13 cellular contexts compared by ENCODE assay signal in genomic region chr10:87658383-87658795, GRCh38. TPM values are rescaled to one million over a fixed set of nuclear protein-coding genes. Genes with fewer than 3 reads are reported as not detected.
DNase-seq lines count a peak whose midpoint lies in the region; ATAC-seq and TF ChIP-seq lines count a peak whose summit lies in the region.
"Had no signal": no experiment of that assay in that cellular context is flagged by ENCODE, and none has a peak within 500 bp of the region (broad histone marks: within the 10 kb centered on the region; RNA-seq: fewer than 3 reads in every experiment).

No MANE protein-coding gene starts in this region.

- DNase-seq in right atrium auricular region (ENCODE audit: low spot score) (no peak), Right ventricle myocardium inferior (ENCODE audit: missing footprints) (no peak), NCI-H748 treated with DMSO at 0.1 percent for 48 hours (lab: John Stamatoyannopoulos, UW) (peak; percentile 56), iris pigment epithelial cell (ENCODE audit: low read depth) (peak; percentile 55), vagina (ENCODE audit: extremely low spot score in 2 of 2) (no peak), T-helper 17 cell (no peak)
- DNase-seq in activated T-cell treated with anti-CD3 and anti-CD28 coated beads, Interleukin-2, amount 50 U/mL, for 1 hour = no peak
- DNase-seq: activated CD4-positive, alpha-beta T cell treated with anti-CD3 and anti-CD28 coated beads for 36 hours; activated gamma-delta T cell treated with Interleukin-2 at 50 U/mL for 16 hours; GF-D8; NCI-H526 treated with DMSO at 0.1 percent for 48 hours had no signal

- H3K4me1 ChIP-seq in right atrium auricular region = peaks cover 0 to 20% of the 10 kb centered on the region in 2 donors
- peaks cover 18% of the 10 kb centered on the region for H3K4me1 ChIP-seq in vagina

- no peak for TF ChIP-seq POLR2A in vagina (IDR thresholded peaks at IDR 0.05)

- H3K27ac ChIP-seq in right atrium auricular region (peak overlapping the region; percentile 17 to 51), vagina (peak overlapping the region; percentile 90)

- intact Hi-C loops in Right ventricle myocardium inferior (cut with DNase I) (loop anchor here (10.0 kb wide), 1 partner anchor 124 kb away; no protein-coding TSS in a partner anchor), vagina (cut with DNase I) (no loop called here)

- ATAC-seq in Right ventricle myocardium inferior (no peak), HG02938 (IDR thresholded peaks at IDR 0.05; ENCODE audit: unreplicated experiment) (no peak), T-helper 17 cell (no peak)
- ATAC-seq: activated CD4-positive, alpha-beta T cell treated with anti-CD3 and anti-CD28 coated beads for 36 hours had no signal

- no peak overlapping the region for H3K27ac Mint-ChIP-seq in T-helper 17 cell
- H3K27ac Mint-ChIP-seq: activated CD4-positive, alpha-beta T cell treated with anti-CD3 and anti-CD28 coated beads for 36 hours had no signal

- H3K4me3 ChIP-seq in right atrium auricular region (no peak overlapping the region), vagina (no peak overlapping the region)
- H3K4me3 ChIP-seq: suprapubic skin had no signal

- H3K27me3 ChIP-seq in right atrium auricular region (no peaks in the 10 kb centered on the region), vagina (no peaks in the 10 kb centered on the region)
- H3K27me3 ChIP-seq: suprapubic skin had no signal

- H3K4me3 Mint-ChIP-seq in T-helper 17 cell = no peak overlapping the region

- no peaks in the 10 kb centered on the region for H3K36me3 ChIP-seq in right atrium auricular region
- H3K36me3 ChIP-seq in vagina = no peaks in the 10 kb centered on the region
- H3K36me3 ChIP-seq: suprapubic skin had no signal

- peaks cover 4% of the 10 kb centered on the region for H3K36me3 Mint-ChIP-seq in T-helper 17 cell (ENCODE audit: low read depth)

- peaks cover 14% of the 10 kb centered on the region for H3K4me1 Mint-ChIP-seq in T-helper 17 cell

- H3K9me3 ChIP-seq in right atrium auricular region (no peaks in the 10 kb centered on the region), vagina (no peaks in the 10 kb centered on the region), T-helper 17 cell (ENCODE audit: control insufficient read depth, low read length, poor library complexity, severe bottlenecking) (no peaks in the 10 kb centered on the region)
- H3K9me3 ChIP-seq: suprapubic skin had no signal

- no peak for TF ChIP-seq CTCF in right atrium auricular region (IDR thresholded peaks at IDR 0.05)
- no peak for TF ChIP-seq CTCF in vagina (IDR thresholded peaks at IDR 0.05)

- peaks cover 63% of the 10 kb centered on the region for H3K27me3 Mint-ChIP-seq in T-helper 17 cell

RNA-seq across cellular contexts. Expression of gene PAPSS2, which starts 1.3 kb away (rescaled TPM):
- 10 to 100 TPM; 13.4 to 26.6 TPM for total RNA-seq in right atrium auricular region
- 11.1 TPM for total RNA-seq in Right ventricle myocardium inferior
- total RNA-seq in vagina = 12.3 TPM
- 1 to 10 TPM in 1 of 2 donors, under 1 TPM in 1; 0.55 to 1.3 TPM for total RNA-seq in T-helper 17 cell

Comparison
In these comparisons a context has a peak if more than half of its experiments do, and no peak if none do; other contexts are left out.
1. DNase-seq: peak in NCI-H748 treated with DMSO at 0.1 percent for 48 hours (single experiment) and iris pigment epithelial cell (single experiment); none in right atrium auricular region (single experiment), Right ventricle myocardium inferior (single experiment), vagina (0 of 2), T-helper 17 cell (0 of 3) and activated T-cell treated with anti-CD3 and anti-CD28 coated beads, Interleukin-2, amount 50 U/mL, for 1 hour (single experiment).